In genomic region chr7:25125137-25125946, GRCh38 we compare ENCODE assay signal across 1 cellular context.
TF ChIP-seq lines count a peak whose summit lies in the region.

CYCS (minus strand) TSS chr7:25125260; CDS start chr7:25124119, 1,141 bp downstream.

TF ChIP-seq in HepG2, 621 proteins besides CTCF, POLR2A, EP300 and RAD21 (continued from another document and continues in another):
- TF ChIP-seq PATZ1 (CRISPR knock-in tag; IDR thresholded peaks at IDR 0.05): peak; percentile 54; the same call in 1 of the 2 replicates
- peak; percentile 77 for TF ChIP-seq RXRA (CRISPR knock-in tag; IDR thresholded peaks at IDR 0.05)
- peak; percentile 93 for TF ChIP-seq ATF7-NPFF (CRISPR knock-in tag; IDR thresholded peaks at IDR 0.05; ENCODE audit: low read depth)
- TF ChIP-seq TBX3 (IDR thresholded peaks at IDR 0.05; ENCODE audit: borderline replicate concordance): peak; percentile 75; the same call in 1 of the 2 replicates
- peak; percentile 92 for TF ChIP-seq HDAC2 (CRISPR knock-in tag; IDR thresholded peaks at IDR 0.05)
- TF ChIP-seq HNF4G (IDR thresholded peaks at IDR 0.05; ENCODE audit: borderline replicate concordance, low read depth, low read length): peak; percentile 68
- TF ChIP-seq HNF4G (CRISPR knock-in tag; IDR thresholded peaks at IDR 0.05; ENCODE audit: borderline replicate concordance, low read depth): peak; percentile 92
- TF ChIP-seq KLF6 (CRISPR knock-in tag; IDR thresholded peaks at IDR 0.05): peak; percentile 88
- peak; percentile 15; the same call in 1 of the 2 replicates for TF ChIP-seq ZNF770 (CRISPR knock-in tag; IDR thresholded peaks at IDR 0.05)
- TF ChIP-seq U2AF2 (IDR thresholded peaks at IDR 0.05; ENCODE audit: low read depth, low read length): no peak
- peak; percentile 67; the same call in 1 of the 2 replicates for TF ChIP-seq ZNF224 (CRISPR knock-in tag; IDR thresholded peaks at IDR 0.05)
- TF ChIP-seq EHMT2 (IDR thresholded peaks at IDR 0.05; ENCODE audit: borderline replicate concordance, low read depth, low read length): 0 out of 2 replicates have a peak, but pooled peaks have one; percentile 30
- TF ChIP-seq ZBTB20 (CRISPR knock-in tag; IDR thresholded peaks at IDR 0.05; ENCODE audit: borderline replicate concordance, low read depth): peak; percentile 86
- no peak for TF ChIP-seq ZNF672 (CRISPR knock-in tag; IDR thresholded peaks at IDR 0.05)
- peak; percentile 95 for TF ChIP-seq ZNF816 (CRISPR knock-in tag; IDR thresholded peaks at IDR 0.05; ENCODE audit: borderline replicate concordance)
- peak; percentile 31; the same call in 1 of the 2 replicates for TF ChIP-seq ZNF552 (CRISPR knock-in tag; IDR thresholded peaks at IDR 0.05; ENCODE audit: borderline replicate concordance)
- peak; percentile 95 for TF ChIP-seq ZNF501 (CRISPR knock-in tag; IDR thresholded peaks at IDR 0.05)
- peak; percentile 27; the same call in 1 of the 2 replicates for TF ChIP-seq TFAP4 (IDR thresholded peaks at IDR 0.05; ENCODE audit: borderline replicate concordance, low read depth)
- TF ChIP-seq GTF2F1 (IDR thresholded peaks at IDR 0.05; ENCODE audit: low read length): peak; percentile 71; the same call in 1 of the 2 replicates
- TF ChIP-seq ZNF883 (CRISPR knock-in tag; IDR thresholded peaks at IDR 0.05; ENCODE audit: not compliant biosample characterization): peak; percentile 91
- 0 out of 2 replicates have a peak, but pooled peaks have one; percentile 35 for TF ChIP-seq ATF5 (CRISPR knock-in tag; IDR thresholded peaks at IDR 0.05; ENCODE audit: low read depth)
- peak; percentile 91 for TF ChIP-seq MEIS1 (CRISPR knock-in tag; IDR thresholded peaks at IDR 0.05; ENCODE audit: borderline replicate concordance)
- peak; percentile 91 for TF ChIP-seq ZNF788 (CRISPR knock-in tag; IDR thresholded peaks at IDR 0.05; ENCODE audit: borderline replicate concordance)
- no peak for TF ChIP-seq KIAA2018 (CRISPR knock-in tag; IDR thresholded peaks at IDR 0.05; ENCODE audit: borderline replicate concordance)
- TF ChIP-seq ZNF350 (CRISPR knock-in tag; IDR thresholded peaks at IDR 0.05; ENCODE audit: borderline replicate concordance, low read depth): peak; percentile 94
- no peak for TF ChIP-seq ZNF263 (CRISPR knock-in tag; IDR thresholded peaks at IDR 0.05)
- TF ChIP-seq ZNF850 (CRISPR knock-in tag; conservative IDR thresholded peaks at IDR 0.05): no peak
- no peak for TF ChIP-seq ETS1 (CRISPR knock-in tag; IDR thresholded peaks at IDR 0.05)
- TF ChIP-seq ZNF704 (CRISPR knock-in tag; IDR thresholded peaks at IDR 0.05; ENCODE audit: borderline replicate concordance): peak; percentile 88; the same call in 1 of the 2 replicates
- TF ChIP-seq ZNF549 (CRISPR knock-in tag; IDR thresholded peaks at IDR 0.05): no peak
- 0 out of 2 replicates have a peak, but pooled peaks have one; percentile 67 for TF ChIP-seq KDM4B (CRISPR knock-in tag; IDR thresholded peaks at IDR 0.05)
- TF ChIP-seq PTBP1 (IDR thresholded peaks at IDR 0.05; ENCODE audit: low read depth, low read length, poor library complexity, severe bottlenecking): peak; percentile 42
- TF ChIP-seq MED1 (CRISPR knock-in tag; IDR thresholded peaks at IDR 0.05): peak; percentile 72; the same call in 1 of the 2 replicates
- peak; percentile 99 for TF ChIP-seq TFDP1 (CRISPR knock-in tag; IDR thresholded peaks at IDR 0.05; ENCODE audit: borderline replicate concordance)
- TF ChIP-seq SRSF9 (IDR thresholded peaks at IDR 0.05; ENCODE audit: borderline replicate concordance, insufficient read depth, low read depth, low read length, poor library complexity, severe bottlenecking): no peak
- TF ChIP-seq ZFP62 (CRISPR knock-in tag; IDR thresholded peaks at IDR 0.05): no peak
- 0 out of 2 replicates have a peak, but pooled peaks have one; percentile 19 for TF ChIP-seq ZNF256 (CRISPR knock-in tag; conservative IDR thresholded peaks at IDR 0.05)
- TF ChIP-seq ARID3A (IDR thresholded peaks at IDR 0.05; ENCODE audit: low read depth, low read length): no peak; the same call in 1 of the 2 replicates
- no peak for TF ChIP-seq GLMP (CRISPR knock-in tag; IDR thresholded peaks at IDR 0.05; ENCODE audit: borderline replicate concordance)
